In genomic region chr19:40263440-40264313, GRCh38 we compare ENCODE assay signal across 16 cellular contexts. TPM values are rescaled to one million over a fixed set of nuclear protein-coding genes. Genes with fewer than 3 reads are reported as not detected.
DNase-seq lines count a peak whose midpoint lies in the region; ATAC-seq and TF ChIP-seq lines count a peak whose summit lies in the region.
"Had no signal": no experiment of that assay in that cellular context is flagged by ENCODE, and none has a peak within 500 bp of the region (broad histone marks: within the 10 kb centered on the region; RNA-seq: fewer than 3 reads in every experiment).

No MANE protein-coding gene starts in this region.

- H3K4me1 Mint-ChIP-seq in memory B cell = peaks cover 30% of the 10 kb centered on the region
- peaks cover 67% of the 10 kb centered on the region for H3K4me1 Mint-ChIP-seq in stimulated activated effector memory CD8-positive, alpha-beta T cell treated with anti-CD3 and anti-CD28 coated beads, Interleukin-12 subunit alpha, Interleukin-12 subunit beta, amount 100 ng/mL, for 72 hours

- no TSS peak for BruUV-seq in Panc1 (replicated peaks; lab: Mats Ljungman, UMichigan)

- POLR2A ChIA-PET in Panc1 (lab: Charles Lee) = interaction anchor here (0.6 to 1.4 kb wide), 5 partner anchors 15 to 381 kb away, joined by 3 to 8 read pairs (median 3); no protein-coding TSS in a partner anchor

- H3K27me3 Mint-ChIP-seq in memory B cell = no peaks in the 10 kb centered on the region

- peaks cover 45% of the 10 kb centered on the region for H3K36me3 Mint-ChIP-seq in memory B cell
- peaks cover 37% of the 10 kb centered on the region for H3K36me3 Mint-ChIP-seq in stimulated activated effector memory CD8-positive, alpha-beta T cell treated with anti-CD3 and anti-CD28 coated beads, Interleukin-12 subunit alpha, Interleukin-12 subunit beta, amount 100 ng/mL, for 72 hours

- CTCF ChIA-PET in Panc1 (lab: Charles Lee) = interaction anchor here (0.6 to 2.3 kb wide), 10 partner anchors 11 to 1648 kb away, joined by 3 to 18 read pairs (median 4); no protein-coding TSS in a partner anchor

- no peak for TF ChIP-seq CTCF in Panc1 (IDR thresholded peaks at IDR 0.05)

- no peaks in the 10 kb centered on the region for H3K27me3 ChIP-seq in Panc1 (ENCODE audit: control insufficient read depth, insufficient read depth, low read length)
- H3K27me3 ChIP-seq: MG63 had no signal

- H3K9me3 Mint-ChIP-seq in memory B cell = no peaks in the 10 kb centered on the region
- no peaks in the 10 kb centered on the region for H3K9me3 Mint-ChIP-seq in stimulated activated effector memory CD8-positive, alpha-beta T cell treated with anti-CD3 and anti-CD28 coated beads, Interleukin-12 subunit alpha, Interleukin-12 subunit beta, amount 100 ng/mL, for 72 hours

- H3K4me3 ChIP-seq in Panc1 (ENCODE audit: low read depth in 2 of 2, low read length in 2 of 2) = no peak overlapping the region
- H3K4me3 ChIP-seq: MG63 had no signal

- no peak overlapping the region for H3K27ac ChIP-seq in Panc1 (ENCODE audit: low read length)
- H3K27ac ChIP-seq: KMS-11 had no signal

- H3K36me3 ChIP-seq in Panc1 (ENCODE audit: control insufficient read depth, insufficient read depth, low read length) = peaks cover 5% of the 10 kb centered on the region; the same call in 1 of the 2 replicates

- in situ Hi-C loops in Panc1 (cut with HindIII; ENCODE audit: low pct_unique_long_range_greater_than_20kb, low sequenced_read_pairs) = loop anchor here (5.0 kb wide), 3 partner anchors 39 to 79 kb away; partner anchors contain the start of gene TTC9B

- H3K9me3 ChIP-seq in Panc1 (ENCODE audit: control insufficient read depth, insufficient read depth, low read depth, low read length) = no peaks in the 10 kb centered on the region
- H3K9me3 ChIP-seq: MG63 had no signal

- H3K4me1 ChIP-seq in Panc1 (ENCODE audit: control insufficient read depth, insufficient read depth, low read length) = no peaks in the 10 kb centered on the region

- H3K4me3 Mint-ChIP-seq in memory B cell = no peak overlapping the region
- H3K4me3 Mint-ChIP-seq in stimulated activated effector memory CD8-positive, alpha-beta T cell treated with anti-CD3 and anti-CD28 coated beads, Interleukin-12 subunit alpha, Interleukin-12 subunit beta, amount 100 ng/mL, for 72 hours = no peak overlapping the region

- intact Hi-C loops in Right ventricle myocardium superior (cut with DNase I) = no loop called here
- intact Hi-C loops in left ventricle myocardium superior (cut with micrococcal nuclease) = no loop called here
- intact Hi-C loops in Panc1 (cut with micrococcal nuclease; ENCODE audit: unreplicated experiment) = no loop called here

- DNase-seq in Right ventricle myocardium superior (peak; percentile 37), left ventricle myocardium superior (no peak), Panc1 (ENCODE audit: low read depth, low spot score) (no peak), memory B cell (ENCODE audit: low spot score in 2 of 2) (no peak), cortex of kidney (lab: John Stamatoyannopoulos, UW) (no peak), NCI-H1930 (lab: John Stamatoyannopoulos, UW) (no peak), GOT3 (lab: John Stamatoyannopoulos, UW) (no peak)
- DNase-seq in stimulated activated effector memory CD8-positive, alpha-beta T cell treated with anti-CD3 and anti-CD28 coated beads, Interleukin-12 subunit alpha, Interleukin-12 subunit beta, amount 100 ng/mL, for 72 hours (ENCODE audit: low spot score in 2 of 2) = no peak
- DNase-seq: MG63, NCI-H1105 treated with DMSO at 0.1 percent for 48 hours, NCI-H187, NCI-H2171, NCI-H82 had no signal

- no peak for ATAC-seq in Right ventricle myocardium superior (ENCODE audit: poor library complexity)
- ATAC-seq in left ventricle myocardium superior = no peak
- peak; percentile 11 for ATAC-seq in Panc1
- ATAC-seq in memory B cell (ENCODE audit: low read depth) = no peak
- no peak for ATAC-seq in stimulated activated effector memory CD8-positive, alpha-beta T cell treated with anti-CD3 and anti-CD28 coated beads, Interleukin-12 subunit alpha, Interleukin-12 subunit beta, amount 100 ng/mL, for 72 hours

- H3K27ac Mint-ChIP-seq in memory B cell = peak overlapping the region; percentile 20
- peak overlapping the region; percentile 82 for H3K27ac Mint-ChIP-seq in stimulated activated effector memory CD8-positive, alpha-beta T cell treated with anti-CD3 and anti-CD28 coated beads, Interleukin-12 subunit alpha, Interleukin-12 subunit beta, amount 100 ng/mL, for 72 hours

RNA-seq across cellular contexts. Expression of gene AKT2, which starts 21.5 kb away (rescaled TPM):
- 126 TPM for total RNA-seq in Right ventricle myocardium superior
- 135 TPM for total RNA-seq in left ventricle myocardium superior
- total RNA-seq in Panc1 (2021; ENCODE audit: unreplicated experiment) = 2,376 TPM
- polyA plus RNA-seq in Panc1 (2012; ENCODE audit: insufficient read length) = 2,447 TPM

RNA-seq across cellular contexts. Expression of gene CCNP, which starts 37.2 kb away (rescaled TPM):
- total RNA-seq in Right ventricle myocardium superior (not detected), left ventricle myocardium superior (not detected), Panc1 (2021; ENCODE audit: unreplicated experiment) (3.0 TPM)
- polyA plus RNA-seq in Panc1 (2012; ENCODE audit: insufficient read length) = 4.4 TPM
- total RNA-seq: A172 had no signal

RNA-seq across cellular contexts. Expression of gene TTC9B, which starts 45.5 kb away (rescaled TPM):
- total RNA-seq in Right ventricle myocardium superior (not detected), left ventricle myocardium superior (not detected), Panc1 (2021; ENCODE audit: unreplicated experiment) (2.3 TPM)
- polyA plus RNA-seq in Panc1 (2012; ENCODE audit: insufficient read length) = 1.8 TPM
- total RNA-seq: A172, NCI-H460 had no signal

Comparison
In these comparisons a context has a peak if more than half of its experiments do, and no peak if none do; other contexts are left out.
1. RNA of gene AKT2, which starts 21.5 kb away (total RNA-seq): 2,376 TPM in Panc1 (single experiment); 135 TPM in left ventricle myocardium superior (single experiment) and 126 TPM in Right ventricle myocardium superior (single experiment); every median in the first group is over 10 times any median in the second.